2 cellular contexts compared by ENCODE assay signal in the genomic region with DNA sequence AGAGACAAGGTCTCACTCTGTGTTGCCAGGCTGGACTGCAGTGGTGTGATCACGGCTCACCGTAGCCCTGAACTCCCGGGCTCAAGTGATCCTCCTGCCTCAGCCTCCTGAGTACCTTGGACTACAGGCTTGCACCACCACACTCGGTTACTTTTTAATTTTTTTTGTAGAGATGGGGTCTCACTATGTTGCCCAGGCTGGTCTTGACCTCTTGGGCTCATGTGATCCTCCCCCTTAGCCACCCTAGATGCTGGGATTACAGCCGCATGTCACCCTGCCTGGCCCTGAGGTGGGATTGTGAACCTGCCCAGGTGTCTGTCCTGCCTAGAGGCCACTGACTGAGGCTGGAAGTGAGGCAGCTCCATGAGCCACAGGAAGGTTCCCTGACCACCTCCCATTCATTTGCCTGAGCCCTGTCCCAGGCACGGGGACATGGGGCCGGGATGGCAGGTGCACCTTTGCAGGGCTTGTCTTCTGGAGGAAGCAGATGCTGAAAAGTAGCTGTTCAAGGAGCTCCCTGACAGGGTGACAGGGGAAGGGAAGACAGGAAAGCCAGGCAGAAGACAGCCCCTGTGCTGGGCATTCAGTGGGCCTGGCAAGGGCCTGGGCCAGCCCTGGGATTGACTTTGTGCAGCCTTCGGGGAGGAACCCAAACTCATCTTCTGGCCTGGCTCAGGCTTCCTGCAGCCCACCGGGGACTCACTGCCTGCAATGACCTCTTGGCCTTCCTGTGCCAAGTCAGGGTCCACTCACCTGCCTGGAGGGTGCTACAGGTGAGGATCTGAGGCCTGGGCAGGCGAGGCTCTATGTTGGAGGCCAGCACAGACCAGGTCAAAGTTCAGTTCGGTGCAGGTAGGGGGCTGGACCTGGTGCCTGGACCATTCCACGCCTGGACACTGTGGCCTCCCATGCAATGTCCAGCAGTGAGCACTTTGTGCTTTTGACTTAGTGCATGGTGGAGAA.
TF ChIP-seq lines count a peak whose summit lies in the region.

No MANE protein-coding gene starts in this region.

TF ChIP-seq in HEK293, 187 proteins besides CTCF, POLR2A, EP300 and RAD21:
- TF ChIP-seq, protein P1, sequence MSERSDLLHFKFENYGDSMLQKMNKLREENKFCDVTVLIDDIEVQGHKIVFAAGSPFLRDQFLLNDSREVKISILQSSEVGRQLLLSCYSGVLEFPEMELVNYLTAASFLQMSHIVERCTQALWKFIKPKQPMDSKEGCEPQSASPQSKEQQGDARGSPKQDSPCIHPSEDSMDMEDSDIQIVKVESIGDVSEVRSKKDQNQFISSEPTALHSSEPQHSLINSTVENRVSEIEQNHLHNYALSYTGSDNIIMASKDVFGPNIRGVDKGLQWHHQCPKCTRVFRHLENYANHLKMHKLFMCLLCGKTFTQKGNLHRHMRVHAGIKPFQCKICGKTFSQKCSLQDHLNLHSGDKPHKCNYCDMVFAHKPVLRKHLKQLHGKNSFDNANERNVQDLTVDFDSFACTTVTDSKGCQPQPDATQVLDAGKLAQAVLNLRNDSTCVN (tag by site-specific recombination; optimal IDR thresholded peaks at IDR 0.05), result no peak
- TF ChIP-seq ZNF121 (tag by site-specific recombination; IDR thresholded peaks at IDR 0.05), result peak; percentile 88

TF ChIP-seq in K562, 482 proteins besides CTCF, POLR2A, EP300 and RAD21:
- TF ChIP-seq ZBED1 (IDR thresholded peaks at IDR 0.05) (no peak), ZNF121 (CRISPR knock-in tag; conservative IDR thresholded peaks at IDR 0.05) (peak; percentile 76), NFATC3 (IDR thresholded peaks at IDR 0.05) (no peak)
- TF ChIP-seq, protein P2, sequence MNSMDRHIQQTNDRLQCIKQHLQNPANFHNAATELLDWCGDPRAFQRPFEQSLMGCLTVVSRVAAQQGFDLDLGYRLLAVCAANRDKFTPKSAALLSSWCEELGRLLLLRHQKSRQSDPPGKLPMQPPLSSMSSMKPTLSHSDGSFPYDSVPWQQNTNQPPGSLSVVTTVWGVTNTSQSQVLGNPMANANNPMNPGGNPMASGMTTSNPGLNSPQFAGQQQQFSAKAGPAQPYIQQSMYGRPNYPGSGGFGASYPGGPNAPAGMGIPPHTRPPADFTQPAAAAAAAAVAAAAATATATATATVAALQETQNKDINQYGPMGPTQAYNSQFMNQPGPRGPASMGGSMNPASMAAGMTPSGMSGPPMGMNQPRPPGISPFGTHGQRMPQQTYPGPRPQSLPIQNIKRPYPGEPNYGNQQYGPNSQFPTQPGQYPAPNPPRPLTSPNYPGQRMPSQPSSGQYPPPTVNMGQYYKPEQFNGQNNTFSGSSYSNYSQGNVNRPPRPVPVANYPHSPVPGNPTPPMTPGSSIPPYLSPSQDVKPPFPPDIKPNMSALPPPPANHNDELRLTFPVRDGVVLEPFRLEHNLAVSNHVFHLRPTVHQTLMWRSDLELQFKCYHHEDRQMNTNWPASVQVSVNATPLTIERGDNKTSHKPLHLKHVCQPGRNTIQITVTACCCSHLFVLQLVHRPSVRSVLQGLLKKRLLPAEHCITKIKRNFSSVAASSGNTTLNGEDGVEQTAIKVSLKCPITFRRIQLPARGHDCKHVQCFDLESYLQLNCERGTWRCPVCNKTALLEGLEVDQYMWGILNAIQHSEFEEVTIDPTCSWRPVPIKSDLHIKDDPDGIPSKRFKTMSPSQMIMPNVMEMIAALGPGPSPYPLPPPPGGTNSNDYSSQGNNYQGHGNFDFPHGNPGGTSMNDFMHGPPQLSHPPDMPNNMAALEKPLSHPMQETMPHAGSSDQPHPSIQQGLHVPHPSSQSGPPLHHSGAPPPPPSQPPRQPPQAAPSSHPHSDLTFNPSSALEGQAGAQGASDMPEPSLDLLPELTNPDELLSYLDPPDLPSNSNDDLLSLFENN (IDR thresholded peaks at IDR 0.05; ENCODE audit: low read depth in 2 of 2, low read length in 2 of 2), result no peak
